In the genomic region with DNA sequence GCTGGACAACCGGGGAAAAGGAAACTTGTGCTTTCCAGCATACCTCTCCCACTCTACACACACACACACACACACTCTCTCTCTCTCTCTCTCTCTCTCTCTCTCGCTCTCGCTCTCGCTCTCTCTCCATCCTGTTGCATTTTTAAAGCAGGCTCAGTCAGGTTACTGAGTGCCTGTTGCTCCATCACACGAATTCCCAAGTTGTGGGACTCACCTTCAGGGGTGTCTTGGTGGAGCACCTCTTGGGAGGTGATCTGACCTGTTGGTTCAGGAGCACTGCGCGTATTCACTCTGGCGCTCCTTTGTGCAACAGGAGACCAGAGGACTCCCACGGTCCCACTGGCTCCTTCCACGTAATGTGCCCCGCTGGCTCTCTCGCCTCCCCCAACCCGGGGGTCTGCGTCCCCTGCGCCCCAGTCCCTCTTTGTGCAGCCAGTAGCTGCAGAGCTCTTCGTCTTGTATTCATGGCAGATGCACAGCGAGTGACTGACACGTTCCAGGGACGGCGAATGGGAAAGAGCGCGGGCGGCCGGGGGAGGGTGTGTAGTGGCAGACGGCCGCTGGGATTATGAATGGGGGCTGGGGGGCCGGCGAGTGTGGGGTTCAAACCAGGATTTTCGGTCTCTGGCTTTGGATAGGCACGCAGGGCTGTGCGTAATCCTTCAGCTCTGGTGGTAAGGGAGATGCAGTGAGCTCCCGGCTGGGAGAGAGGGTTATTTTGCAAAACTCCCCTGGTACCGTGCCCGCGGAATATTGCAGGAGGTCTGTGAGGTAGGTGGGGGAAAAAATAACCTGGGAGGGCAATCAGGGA, we compare ENCODE assay signal across 11 cellular contexts. TPM values are rescaled to one million over a fixed set of nuclear protein-coding genes. Genes with fewer than 3 reads are reported as not detected.
A peak's percentile ranks its signal among the peaks of the same experiment; 100 is the strongest.
DNase-seq lines count a peak whose midpoint lies in the region; ATAC-seq and TF ChIP-seq lines count a peak whose summit lies in the region.
"Had no signal": no experiment of that assay in that cellular context is flagged by ENCODE, and none has a peak within 500 bp of the region (broad histone marks: within the 10 kb centered on the region; RNA-seq: fewer than 3 reads in every experiment).

No MANE protein-coding gene starts in this region.

- peak overlapping the region; percentile 6 for H3K27ac ChIP-seq in lower lobe of right lung
- peak overlapping the region in 1 of 4 donors; percentile 43 for H3K27ac ChIP-seq in upper lobe of left lung
- H3K27ac ChIP-seq: epithelial cell of prostate had no signal

- TF ChIP-seq EP300 in upper lobe of left lung (IDR thresholded peaks at IDR 0.05): no peak

- peaks cover 10% of the 10 kb centered on the region for H3K9me3 ChIP-seq in lower lobe of right lung
- peaks cover 0 to 6% (median 3%) of the 10 kb centered on the region in 4 donors for H3K9me3 ChIP-seq in upper lobe of left lung

- TF ChIP-seq CTCF in lower lobe of right lung (IDR thresholded peaks at IDR 0.05) (no peak), upper lobe of left lung (IDR thresholded peaks at IDR 0.05) (no peak)

- no peaks in the 10 kb centered on the region for H3K36me3 ChIP-seq in lower lobe of right lung
- H3K36me3 ChIP-seq in upper lobe of left lung: no peaks in the 10 kb centered on the region

- H3K4me3 ChIP-seq in lower lobe of right lung (peak overlapping the region; percentile 49), upper lobe of left lung (peak overlapping the region in 3 of 4 donors; percentile 31 to 48 (median 45))

- H3K9me3 Mint-ChIP-seq in activated naive CD4-positive, alpha-beta T cell treated with anti-CD3 and anti-CD28 coated beads, Interleukin-2, amount 50 U/mL, for 24 hours: peaks cover 5% of the 10 kb centered on the region
- H3K9me3 Mint-ChIP-seq in activated naive CD4-positive, alpha-beta T cell treated with anti-CD3 and anti-CD28 coated beads, Interleukin-2, amount 50 U/mL, for 72 hours: peaks cover 4 to 12% of the 10 kb centered on the region in 2 donors
- H3K9me3 Mint-ChIP-seq in dendritic cell treated with granulocyte-macrophage colony-stimulating factor and Interleukin-4, amounts not matched to agents 40 ng/mL and 50 ng/mL, for 4 days: peaks cover 15% of the 10 kb centered on the region

- intact Hi-C loops in dendritic cell treated with granulocyte-macrophage colony-stimulating factor and Interleukin-4, amounts not matched to agents 40 ng/mL and 50 ng/mL, for 4 days (cut with micrococcal nuclease): no loop called here
- intact Hi-C loops in lower lobe of right lung (cut with DNase I): no loop called here

- peaks cover 3% of the 10 kb centered on the region for H3K36me3 Mint-ChIP-seq in activated naive CD4-positive, alpha-beta T cell treated with anti-CD3 and anti-CD28 coated beads, Interleukin-2, amount 50 U/mL, for 24 hours
- peaks cover 6 to 7% of the 10 kb centered on the region in 2 donors for H3K36me3 Mint-ChIP-seq in activated naive CD4-positive, alpha-beta T cell treated with anti-CD3 and anti-CD28 coated beads, Interleukin-2, amount 50 U/mL, for 72 hours
- no peaks in the 10 kb centered on the region for H3K36me3 Mint-ChIP-seq in dendritic cell treated with granulocyte-macrophage colony-stimulating factor and Interleukin-4, amounts not matched to agents 40 ng/mL and 50 ng/mL, for 4 days (ENCODE audit: low read depth)
- H3K36me3 Mint-ChIP-seq: CD4-positive, alpha-beta memory T cell had no signal

- no peak overlapping the region for H3K4me3 Mint-ChIP-seq in activated naive CD4-positive, alpha-beta T cell treated with anti-CD3 and anti-CD28 coated beads, Interleukin-2, amount 50 U/mL, for 24 hours
- peak overlapping the region; percentile 78 for H3K4me3 Mint-ChIP-seq in dendritic cell treated with granulocyte-macrophage colony-stimulating factor and Interleukin-4, amounts not matched to agents 40 ng/mL and 50 ng/mL, for 4 days
- H3K4me3 Mint-ChIP-seq: CD4-positive, alpha-beta memory T cell had no signal

- H3K4me1 ChIP-seq in lower lobe of right lung (peaks cover 6% of the 10 kb centered on the region), upper lobe of left lung (peaks cover 10 to 22% (median 14%) of the 10 kb centered on the region in 4 donors)

- no peaks in the 10 kb centered on the region for H3K4me1 Mint-ChIP-seq in activated naive CD4-positive, alpha-beta T cell treated with anti-CD3 and anti-CD28 coated beads, Interleukin-2, amount 50 U/mL, for 24 hours
- H3K4me1 Mint-ChIP-seq in dendritic cell treated with granulocyte-macrophage colony-stimulating factor and Interleukin-4, amounts not matched to agents 40 ng/mL and 50 ng/mL, for 4 days (ENCODE audit: low read depth): peaks cover 40% of the 10 kb centered on the region

- WGBS in upper lobe of left lung, 2 donors: 9% methylated on average over 24 to 31 of the region's 35 CpGs

- H3K27ac Mint-ChIP-seq in activated naive CD4-positive, alpha-beta T cell treated with anti-CD3 and anti-CD28 coated beads, Interleukin-2, amount 50 U/mL, for 24 hours: peak overlapping the region; percentile 48
- no peak overlapping the region for H3K27ac Mint-ChIP-seq in activated naive CD4-positive, alpha-beta T cell treated with anti-CD3 and anti-CD28 coated beads, Interleukin-2, amount 50 U/mL, for 72 hours
- no peak overlapping the region for H3K27ac Mint-ChIP-seq in dendritic cell treated with granulocyte-macrophage colony-stimulating factor and Interleukin-4, amounts not matched to agents 40 ng/mL and 50 ng/mL, for 4 days
- H3K27ac Mint-ChIP-seq: CD4-positive, alpha-beta memory T cell had no signal

- H3K27me3 ChIP-seq in lower lobe of right lung (ENCODE audit: low read depth) (peaks cover 18% of the 10 kb centered on the region), upper lobe of left lung (peaks cover 0 to 21% (median 5%) of the 10 kb centered on the region in 4 donors)

- no peak for TF ChIP-seq POLR2A in upper lobe of left lung (IDR thresholded peaks at IDR 0.05)

- ATAC-seq in activated naive CD4-positive, alpha-beta T cell treated with anti-CD3 and anti-CD28 coated beads, Interleukin-2, amount 50 U/mL, for 72 hours: no peak
- ATAC-seq in lower lobe of right lung (peak; percentile 41 to 51), upper lobe of left lung (ENCODE audit: low FRiP score in 2 of 2) (peak; percentile 37 to 74)

- H3K27me3 Mint-ChIP-seq in activated naive CD4-positive, alpha-beta T cell treated with anti-CD3 and anti-CD28 coated beads, Interleukin-2, amount 50 U/mL, for 24 hours: peaks cover 31% of the 10 kb centered on the region
- H3K27me3 Mint-ChIP-seq in dendritic cell treated with granulocyte-macrophage colony-stimulating factor and Interleukin-4, amounts not matched to agents 40 ng/mL and 50 ng/mL, for 4 days: peaks cover 50% of the 10 kb centered on the region

- no peak for DNase-seq in activated naive CD4-positive, alpha-beta T cell treated with anti-CD3 and anti-CD28 coated beads, Interleukin-2, amount 50 U/mL, for 72 hours (ENCODE audit: low spot score in 2 of 2)
- peak; percentile 46 for DNase-seq in lower lobe of right lung
- DNase-seq in upper lobe of left lung: peak in 1 of 2 donors; percentile 75
- no peak for DNase-seq in SIG-M5 (lab: John Stamatoyannopoulos, UW)
- DNase-seq in RPMI8226: no peak
- no peak for DNase-seq in NCI-H2227 (lab: John Stamatoyannopoulos, UW; ENCODE audit: unreplicated experiment)
- DNase-seq: NCI-H1694 had no signal

RNA-seq across cellular contexts. Expression of gene PDE4B, which starts 0.6 kb away (rescaled TPM):
- total RNA-seq in activated naive CD4-positive, alpha-beta T cell treated with anti-CD3 and anti-CD28 coated beads, Interleukin-2, amount 50 U/mL, for 72 hours: 10 to 100 TPM; 23.8 to 25.6 TPM
- total RNA-seq in lower lobe of right lung (26.9 TPM), upper lobe of left lung (10 to 100 TPM in 5 of 6 donors, 1 to 10 TPM in 1; 8.1 to 61.6 (median 15.9) TPM)

Comparison
In these comparisons a context has a peak if more than half of its experiments do, and no peak if none do; other contexts are left out.
1. ATAC-seq: peak in lower lobe of right lung (2 of 2) and upper lobe of left lung (2 of 2); none in activated naive CD4-positive, alpha-beta T cell treated with anti-CD3 and anti-CD28 coated beads, Interleukin-2, amount 50 U/mL, for 72 hours (0 of 2).